In genomic region chr2:46387886-46388515, GRCh38 we compare ENCODE assay signal across 18 cellular contexts.
DNase-seq lines count a peak whose midpoint lies in the region; ATAC-seq and TF ChIP-seq lines count a peak whose summit lies in the region.
"Had no signal": no experiment of that assay in that cellular context is flagged by ENCODE, and none has a peak within 500 bp of the region (broad histone marks: within the 10 kb centered on the region; RNA-seq: fewer than 3 reads in every experiment).

No MANE protein-coding gene starts in this region.

- no peak overlapping the region for H3K4me3 ChIP-seq in dorsolateral prefrontal cortex
- no peak overlapping the region for H3K4me3 ChIP-seq in testis
- H3K4me3 ChIP-seq: BLaER1 treated with 17β-estradiol and CSF1 and Interleukin-3, amounts not matched to agents 10 nM and 100 nM; SK-N-MC had no signal

- H3K27ac ChIP-seq in dorsolateral prefrontal cortex (peak overlapping the region; percentile 49 to 96 (median 88)), testis (no peak overlapping the region)
- H3K27ac ChIP-seq: SK-N-MC had no signal

- no peaks in the 10 kb centered on the region for H3K27me3 Mint-ChIP-seq in neural crest cell (ENCODE audit: low read depth)
- H3K27me3 Mint-ChIP-seq in WTC11 (ENCODE audit: low read depth) = no peaks in the 10 kb centered on the region

- H3K36me3 Mint-ChIP-seq in neural crest cell (ENCODE audit: low read depth) (no peaks in the 10 kb centered on the region), WTC11 (no peaks in the 10 kb centered on the region)

- H3K9me3 Mint-ChIP-seq in neural crest cell (peaks cover 8% of the 10 kb centered on the region), WTC11 (no peaks in the 10 kb centered on the region)
- H3K9me3 Mint-ChIP-seq: activated naive CD4-positive, alpha-beta T cell treated with anti-CD3 and anti-CD28 coated beads for 36 hours had no signal

- no peaks in the 10 kb centered on the region for H3K27me3 ChIP-seq in dorsolateral prefrontal cortex
- no peaks in the 10 kb centered on the region for H3K27me3 ChIP-seq in testis
- H3K27me3 ChIP-seq: BLaER1 treated with 17β-estradiol and CSF1 and Interleukin-3, amounts not matched to agents 10 nM and 100 nM had no signal

- no peaks in the 10 kb centered on the region for H3K9me3 ChIP-seq in testis

- H3K27ac Mint-ChIP-seq in neural crest cell (ENCODE audit: unreplicated experiment) = no peak overlapping the region
- no peak overlapping the region for H3K27ac Mint-ChIP-seq in WTC11
- H3K27ac Mint-ChIP-seq: activated naive CD4-positive, alpha-beta T cell treated with anti-CD3 and anti-CD28 coated beads for 36 hours had no signal

- no peak overlapping the region for H3K4me3 Mint-ChIP-seq in neural crest cell
- H3K4me3 Mint-ChIP-seq in WTC11 = no peak overlapping the region
- H3K4me3 Mint-ChIP-seq: activated naive CD4-positive, alpha-beta T cell treated with anti-CD3 and anti-CD28 coated beads for 36 hours had no signal

- CTCF ChIA-PET in WTC11 (lab: Charles Lee) = interaction anchor here (1.7 kb wide), 1 partner anchor 395 kb away, joined by 3 read pairs; no protein-coding TSS in a partner anchor

- intact Hi-C loops in dorsolateral prefrontal cortex (cut with DNase I) = loop anchor here in 1 of 2 donors (1.0 kb wide), 1 partner anchor 72 kb away; no protein-coding TSS in a partner anchor
- intact Hi-C loops in testis (cut with DNase I; ENCODE audit: low total_unique reads) = no loop called here

- POLR2A ChIA-PET in WTC11 (lab: Charles Lee) = no interaction called here

- peak; percentile 17 for DNase-seq in activated CD8-positive, alpha-beta memory T cell treated with anti-CD3 and anti-CD28 coated beads for 24 hours
- DNase-seq in activated CD8-positive, alpha-beta memory T cell treated with anti-CD3 and anti-CD28 coated beads, Interleukin-2, amount 50 U/mL, for 4 hours = no peak
- peak in 7 of 10 donors; percentile 63 to 72 (median 67) for DNase-seq in dorsolateral prefrontal cortex
- peak; percentile 12 for DNase-seq in neural crest cell (ENCODE audit: low read depth, low spot score)
- peak; percentile 39 for DNase-seq in testis
- DNase-seq in WTC11 (ENCODE audit: low spot score) = no peak
- DNase-seq in NCI-H146 (lab: John Stamatoyannopoulos, UW) = no peak
- DNase-seq: activated CD4-positive, CD25-positive, alpha-beta regulatory T cell treated with anti-CD3 and anti-CD28 coated beads, Interleukin-2, amount 50 U/mL, for 72 hours; activated naive CD4-positive, alpha-beta T cell treated with anti-CD3 and anti-CD28 coated beads for 36 hours; dermis blood vessel endothelial cell; KBM-7; NCI-H2107; NCI-H526; stimulated activated CD4-positive, alpha-beta T cell treated with anti-CD3 and anti-CD28 coated beads, Interleukin-4, amount 100 ng/mL, for 1 hour; T1000 had no signal

- no peak for TF ChIP-seq POLR2A in testis (IDR thresholded peaks at IDR 0.05)

- no peaks in the 10 kb centered on the region for H3K36me3 ChIP-seq in testis (ENCODE audit: low read depth, missing control alignments)

- WGBS in testis, 2 donors = 89 to 90% methylated on average over 3 to 5 of the region's 5 CpGs

- ATAC-seq in WTC11 (no peak), HG02840 (IDR thresholded peaks at IDR 0.05; ENCODE audit: low FRiP score, unreplicated experiment) (no peak)

- TF ChIP-seq CTCF in dorsolateral prefrontal cortex (IDR thresholded peaks at IDR 0.05 in 54 of 56, conservative IDR thresholded peaks at IDR 0.05 in 2 of 56; ENCODE audit: low read depth in 1 of 56, partially characterized antibody in 56 of 56) = peak in 1 of 56 donors; percentile 5
- TF ChIP-seq CTCF in neural crest cell (conservative IDR thresholded peaks at IDR 0.05) = no peak
- TF ChIP-seq CTCF in testis (IDR thresholded peaks at IDR 0.05) = no peak
- TF ChIP-seq CTCF in WTC11 (IDR thresholded peaks at IDR 0.05) = no peak

- H3K4me1 ChIP-seq in testis = no peaks in the 10 kb centered on the region

- H3K4me1 Mint-ChIP-seq in neural crest cell (peaks cover 20% of the 10 kb centered on the region), WTC11 (no peaks in the 10 kb centered on the region)

TF ChIP-seq in WTC11, 78 proteins besides CTCF, POLR2A, EP300 and RAD21:
- TF ChIP-seq ZNF416 (CRISPR knock-in tag; IDR thresholded peaks at IDR 0.05) = no peak
- TF ChIP-seq, protein P1, sequence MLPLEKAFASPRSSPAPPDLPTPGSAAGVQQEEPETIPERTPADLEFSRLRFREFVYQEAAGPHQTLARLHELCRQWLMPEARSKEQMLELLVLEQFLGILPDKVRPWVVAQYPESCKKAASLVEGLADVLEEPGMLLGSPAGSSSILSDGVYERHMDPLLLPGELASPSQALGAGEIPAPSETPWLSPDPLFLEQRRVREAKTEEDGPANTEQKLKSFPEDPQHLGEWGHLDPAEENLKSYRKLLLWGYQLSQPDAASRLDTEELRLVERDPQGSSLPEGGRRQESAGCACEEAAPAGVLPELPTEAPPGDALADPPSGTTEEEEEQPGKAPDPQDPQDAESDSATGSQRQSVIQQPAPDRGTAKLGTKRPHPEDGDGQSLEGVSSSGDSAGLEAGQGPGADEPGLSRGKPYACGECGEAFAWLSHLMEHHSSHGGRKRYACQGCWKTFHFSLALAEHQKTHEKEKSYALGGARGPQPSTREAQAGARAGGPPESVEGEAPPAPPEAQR (CRISPR knock-in tag; IDR thresholded peaks at IDR 0.05) = no peak
- TF ChIP-seq ZNF281 (CRISPR knock-in tag; IDR thresholded peaks at IDR 0.05) = no peak
- TF ChIP-seq E2F4 (CRISPR knock-in tag; IDR thresholded peaks at IDR 0.05; ENCODE audit: borderline replicate concordance, low read depth) = no peak
- no peak for TF ChIP-seq ZNF512 (CRISPR knock-in tag; IDR thresholded peaks at IDR 0.05; ENCODE audit: borderline replicate concordance)
- no peak for TF ChIP-seq USF1 (CRISPR knock-in tag; IDR thresholded peaks at IDR 0.05)

Comparison
In these comparisons a context has a peak if more than half of its experiments do, and no peak if none do; other contexts are left out.
1. DNase-seq: peak in activated CD8-positive, alpha-beta memory T cell treated with anti-CD3 and anti-CD28 coated beads for 24 hours (single experiment), dorsolateral prefrontal cortex (7 of 10), neural crest cell (single experiment) and testis (single experiment); none in activated CD8-positive, alpha-beta memory T cell treated with anti-CD3 and anti-CD28 coated beads, Interleukin-2, amount 50 U/mL, for 4 hours (single experiment), WTC11 (single experiment) and NCI-H146 (single experiment).
2. H3K27ac ChIP-seq: peak in dorsolateral prefrontal cortex (59 of 59); none in testis (0 of 2).